1 cellular context compared by ENCODE assay signal in genomic region chr11:14258177-14258935, GRCh38.
A peak's percentile ranks its signal among the peaks of the same experiment; 100 is the strongest.
TF ChIP-seq lines count a peak whose summit lies in the region.

No MANE protein-coding gene starts in this region.

TF ChIP-seq in SK-N-SH, 30 proteins besides CTCF, POLR2A, EP300 and RAD21:
- TF ChIP-seq SMC3 (IDR thresholded peaks at IDR 0.05; ENCODE audit: low read depth, low read length) (no peak), POLR2AphosphoS5 (IDR thresholded peaks at IDR 0.05; ENCODE audit: low read depth, low read length) (0 out of 2 replicates have a peak, but pooled peaks have one; percentile 10)
